Comparison of ENCODE assay signal across 1 cellular context in the genomic region with DNA sequence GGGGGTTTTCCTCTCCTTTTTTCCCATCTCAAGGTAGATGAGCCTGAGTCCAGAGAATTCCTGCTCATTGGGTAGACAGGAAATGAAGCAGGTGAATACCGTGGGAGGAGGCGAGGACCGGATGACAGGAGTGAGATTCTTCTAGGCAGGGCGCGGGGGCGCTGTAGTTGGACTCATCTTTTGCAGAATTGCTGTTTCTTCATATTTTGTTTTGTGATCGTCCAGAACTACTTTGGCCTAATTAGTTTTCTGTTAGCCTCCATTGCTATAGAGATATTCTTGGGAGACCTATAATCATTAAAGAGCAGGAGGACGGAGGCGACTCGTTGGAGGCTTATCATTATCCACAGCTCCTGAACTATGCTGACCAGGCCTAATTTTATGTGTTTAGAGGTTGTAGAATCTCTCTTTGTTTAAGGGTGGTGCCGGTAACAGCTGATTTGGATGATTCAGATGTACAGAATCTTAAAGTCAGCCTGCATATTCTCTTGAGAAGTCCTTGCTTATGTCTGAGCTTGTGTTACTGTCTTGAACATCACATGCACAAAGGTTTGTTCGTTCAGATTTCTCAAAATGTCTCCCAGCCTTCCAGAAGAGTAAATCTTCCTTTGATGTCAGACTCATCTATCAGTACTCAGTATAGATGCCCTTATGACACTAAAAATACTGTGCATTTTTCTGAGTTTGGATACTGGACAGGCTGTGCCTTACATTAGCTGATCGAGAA.
TF ChIP-seq lines count a peak whose summit lies in the region.

No MANE protein-coding gene starts in this region.

TF ChIP-seq in GM12878, 131 proteins besides CTCF, POLR2A, EP300 and RAD21:
- peak in 1 of 2 experiments; percentile 37; a peak in 1 of 3 replicates for TF ChIP-seq EGR1 (IDR thresholded peaks at IDR 0.05; ENCODE audit: borderline replicate concordance in 1 of 2, low read depth in 2 of 2, low read length in 2 of 2)
- TF ChIP-seq MXI1 (IDR thresholded peaks at IDR 0.05; ENCODE audit: low read depth, low read length): peak; percentile 12; the same call in 1 of the 2 replicates
- no peak for TF ChIP-seq RCOR1 (conservative IDR thresholded peaks at IDR 0.05; ENCODE audit: low read depth, low read length)
- TF ChIP-seq ZNF274 (IDR thresholded peaks at IDR 0.05; ENCODE audit: insufficient read depth, insufficient read length): no peak
- TF ChIP-seq IKZF2 (IDR thresholded peaks at IDR 0.05): peak in 1 of 2 experiments; percentile 36; a peak in 1 of 4 replicates
- TF ChIP-seq MTA2 (IDR thresholded peaks at IDR 0.05; ENCODE audit: low read depth): no peak
- TF ChIP-seq PAX5 (IDR thresholded peaks at IDR 0.05; ENCODE audit: borderline replicate concordance, low read depth, low read length): no peak
- no peak for TF ChIP-seq BCL11A (IDR thresholded peaks at IDR 0.05; ENCODE audit: low read depth, low read length)
- 0 out of 2 replicates have a peak, but pooled peaks have one; percentile 16 for TF ChIP-seq EED (IDR thresholded peaks at IDR 0.05; ENCODE audit: low read depth)
- 0 out of 2 replicates have a peak, but pooled peaks have one; percentile 22 for TF ChIP-seq ZBED1 (IDR thresholded peaks at IDR 0.05; ENCODE audit: borderline replicate concordance)
- 0 out of 2 replicates have a peak, but pooled peaks have one; percentile 2 for TF ChIP-seq SMARCA5 (IDR thresholded peaks at IDR 0.05)
- TF ChIP-seq, protein P1, sequence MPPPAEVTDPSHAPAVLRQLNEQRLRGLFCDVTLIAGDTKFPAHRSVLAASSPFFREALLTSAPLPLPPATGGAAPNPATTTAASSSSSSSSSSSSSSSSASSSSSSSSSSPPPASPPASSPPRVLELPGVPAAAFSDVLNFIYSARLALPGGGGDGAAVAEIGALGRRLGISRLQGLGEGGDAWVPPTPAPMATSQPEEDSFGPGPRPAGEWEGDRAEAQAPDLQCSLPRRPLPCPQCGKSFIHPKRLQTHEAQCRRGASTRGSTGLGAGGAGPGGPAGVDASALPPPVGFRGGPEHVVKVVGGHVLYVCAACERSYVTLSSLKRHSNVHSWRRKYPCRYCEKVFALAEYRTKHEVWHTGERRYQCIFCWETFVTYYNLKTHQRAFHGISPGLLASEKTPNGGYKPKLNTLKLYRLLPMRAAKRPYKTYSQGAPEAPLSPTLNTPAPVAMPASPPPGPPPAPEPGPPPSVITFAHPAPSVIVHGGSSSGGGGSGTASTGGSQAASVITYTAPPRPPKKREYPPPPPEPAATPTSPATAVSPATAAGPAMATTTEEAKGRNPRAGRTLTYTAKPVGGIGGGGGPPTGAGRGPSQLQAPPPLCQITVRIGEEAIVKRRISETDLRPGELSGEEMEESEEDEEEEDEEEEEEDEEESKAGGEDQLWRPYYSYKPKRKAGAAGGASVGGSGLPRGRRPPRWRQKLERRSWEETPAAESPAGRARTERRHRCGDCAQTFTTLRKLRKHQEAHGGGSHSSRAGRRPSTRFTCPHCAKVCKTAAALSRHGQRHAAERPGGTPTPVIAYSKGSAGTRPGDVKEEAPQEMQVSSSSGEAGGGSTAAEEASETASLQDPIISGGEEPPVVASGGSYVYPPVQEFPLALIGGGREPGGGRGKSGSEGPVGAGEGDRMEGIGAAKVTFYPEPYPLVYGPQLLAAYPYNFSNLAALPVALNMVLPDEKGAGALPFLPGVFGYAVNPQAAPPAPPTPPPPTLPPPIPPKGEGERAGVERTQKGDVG (CRISPR knock-in tag; IDR thresholded peaks at IDR 0.05): no peak
- TF ChIP-seq, protein P2, sequence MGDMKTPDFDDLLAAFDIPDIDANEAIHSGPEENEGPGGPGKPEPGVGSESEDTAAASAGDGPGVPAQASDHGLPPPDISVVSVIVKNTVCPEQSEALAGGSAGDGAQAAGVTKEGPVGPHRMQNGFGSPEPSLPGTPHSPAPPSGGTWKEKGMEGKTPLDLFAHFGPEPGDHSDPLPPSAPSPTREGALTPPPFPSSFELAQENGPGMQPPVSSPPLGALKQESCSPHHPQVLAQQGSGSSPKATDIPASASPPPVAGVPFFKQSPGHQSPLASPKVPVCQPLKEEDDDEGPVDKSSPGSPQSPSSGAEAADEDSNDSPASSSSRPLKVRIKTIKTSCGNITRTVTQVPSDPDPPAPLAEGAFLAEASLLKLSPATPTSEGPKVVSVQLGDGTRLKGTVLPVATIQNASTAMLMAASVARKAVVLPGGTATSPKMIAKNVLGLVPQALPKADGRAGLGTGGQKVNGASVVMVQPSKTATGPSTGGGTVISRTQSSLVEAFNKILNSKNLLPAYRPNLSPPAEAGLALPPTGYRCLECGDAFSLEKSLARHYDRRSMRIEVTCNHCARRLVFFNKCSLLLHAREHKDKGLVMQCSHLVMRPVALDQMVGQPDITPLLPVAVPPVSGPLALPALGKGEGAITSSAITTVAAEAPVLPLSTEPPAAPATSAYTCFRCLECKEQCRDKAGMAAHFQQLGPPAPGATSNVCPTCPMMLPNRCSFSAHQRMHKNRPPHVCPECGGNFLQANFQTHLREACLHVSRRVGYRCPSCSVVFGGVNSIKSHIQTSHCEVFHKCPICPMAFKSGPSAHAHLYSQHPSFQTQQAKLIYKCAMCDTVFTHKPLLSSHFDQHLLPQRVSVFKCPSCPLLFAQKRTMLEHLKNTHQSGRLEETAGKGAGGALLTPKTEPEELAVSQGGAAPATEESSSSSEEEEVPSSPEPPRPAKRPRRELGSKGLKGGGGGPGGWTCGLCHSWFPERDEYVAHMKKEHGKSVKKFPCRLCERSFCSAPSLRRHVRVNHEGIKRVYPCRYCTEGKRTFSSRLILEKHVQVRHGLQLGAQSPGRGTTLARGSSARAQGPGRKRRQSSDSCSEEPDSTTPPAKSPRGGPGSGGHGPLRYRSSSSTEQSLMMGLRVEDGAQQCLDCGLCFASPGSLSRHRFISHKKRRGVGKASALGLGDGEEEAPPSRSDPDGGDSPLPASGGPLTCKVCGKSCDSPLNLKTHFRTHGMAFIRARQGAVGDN (IDR thresholded peaks at IDR 0.05): no peak
